8 cellular contexts compared by ENCODE assay signal in the genomic region with DNA sequence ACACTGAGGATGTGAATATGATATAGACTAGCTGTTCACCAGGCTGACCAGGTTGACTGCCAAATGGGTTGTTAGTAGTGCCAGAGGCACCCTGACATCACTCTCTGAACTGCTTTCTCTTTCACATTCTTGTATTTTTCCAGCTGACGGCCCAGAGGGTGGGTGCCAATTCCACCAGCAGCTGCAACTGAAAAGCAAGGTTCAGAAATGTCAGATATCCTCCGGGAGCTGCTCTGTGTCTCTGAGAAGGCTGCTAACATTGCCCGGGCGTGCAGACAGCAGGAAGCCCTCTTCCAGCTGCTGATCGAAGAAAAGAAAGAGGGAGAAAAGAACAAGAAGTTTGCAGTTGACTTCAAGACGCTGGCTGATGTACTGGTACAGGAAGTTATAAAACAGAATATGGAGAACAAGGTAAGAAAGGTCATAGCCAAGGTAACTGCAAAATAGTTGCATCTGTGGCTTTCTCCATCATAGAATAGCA. TPM values are rescaled to one million over a fixed set of nuclear protein-coding genes. Genes with fewer than 3 reads are reported as not detected.
DNase-seq lines count a peak whose midpoint lies in the region; ATAC-seq and TF ChIP-seq lines count a peak whose summit lies in the region.

No MANE protein-coding gene starts in this region.

- H3K4me1 Mint-ChIP-seq in T-helper 2 cell treated with Interferon-gamma antibody and Interleukin-4, amounts not matched to agents 5 μg/mL and 100 μg/mL, for 36 hours (ENCODE audit: low read depth), result peaks cover 23% of the 10 kb centered on the region

- ATAC-seq in HG03139 (IDR thresholded peaks at IDR 0.05; ENCODE audit: unreplicated experiment) (peak; percentile 86), right lobe of liver (peak; percentile 90 to 96 (median 94))

- peak; percentile 25 for DNase-seq in activated gamma-delta T cell treated with Interleukin-2 at 50 U/mL for 16 hours
- no peak for DNase-seq in activated gamma-delta T cell (lab: John Stamatoyannopoulos, UW)
- DNase-seq in T-helper 2 cell treated with Interferon-gamma antibody and Interleukin-4, amounts not matched to agents 5 μg/mL and 100 μg/mL, for 36 hours (ENCODE audit: low spot score), result peak; percentile 35
- peak; percentile 58 for DNase-seq in central memory CD4-positive, alpha-beta T cell
- peak; percentile 44 to 82 (median 68) for DNase-seq in right lobe of liver
- peak in 2 of 3 experiments; percentile 14 to 15 for DNase-seq in stimulated activated CD4-positive, alpha-beta T cell treated with anti-CD3 and anti-CD28 coated beads, TNF-alpha, amount 100 ng/mL, for 4 hours (ENCODE audit: low read depth in 3 of 3)
- DNase-seq in iPS-NIHi7 (ENCODE audit: extremely low spot score), result no peak

- peaks cover 3% of the 10 kb centered on the region for H3K36me3 Mint-ChIP-seq in T-helper 2 cell treated with Interferon-gamma antibody and Interleukin-4, amounts not matched to agents 5 μg/mL and 100 μg/mL, for 36 hours (ENCODE audit: low read depth)

- H3K27ac Mint-ChIP-seq in T-helper 2 cell treated with Interferon-gamma antibody and Interleukin-4, amounts not matched to agents 5 μg/mL and 100 μg/mL, for 36 hours, result peak overlapping the region; percentile 94

- intact Hi-C loops in right lobe of liver (cut with DNase I), result no loop called here

- WGBS in right lobe of liver (ENCODE audit: insufficient coverage, low coverage, low lambda C conversion rate, missing lambda C conversion rate), result 4% methylated on average over 6 of the region's 6 CpGs

- TF ChIP-seq POLR2A in right lobe of liver (IDR thresholded peaks at IDR 0.05), result no peak

- peak overlapping the region; percentile 96 for H3K4me3 Mint-ChIP-seq in T-helper 2 cell treated with Interferon-gamma antibody and Interleukin-4, amounts not matched to agents 5 μg/mL and 100 μg/mL, for 36 hours

- H3K9me3 Mint-ChIP-seq in T-helper 2 cell treated with Interferon-gamma antibody and Interleukin-4, amounts not matched to agents 5 μg/mL and 100 μg/mL, for 36 hours, result no peaks in the 10 kb centered on the region

- no peaks in the 10 kb centered on the region for H3K27me3 Mint-ChIP-seq in T-helper 2 cell treated with Interferon-gamma antibody and Interleukin-4, amounts not matched to agents 5 μg/mL and 100 μg/mL, for 36 hours (ENCODE audit: low read depth)

- peaks cover 0 to 41% (median 7%) of the 10 kb centered on the region in 4 donors for H3K4me1 ChIP-seq in right lobe of liver

- no peaks in the 10 kb centered on the region for H3K27me3 ChIP-seq in right lobe of liver

- no peak for TF ChIP-seq CTCF in right lobe of liver (IDR thresholded peaks at IDR 0.05)

- H3K27ac ChIP-seq in right lobe of liver, result peak overlapping the region in 2 of 3 donors; percentile 51 to 61

- no peaks in the 10 kb centered on the region for H3K36me3 ChIP-seq in right lobe of liver

- no peaks in the 10 kb centered on the region for H3K9me3 ChIP-seq in right lobe of liver

- peak overlapping the region in 2 of 3 donors; percentile 1 to 7 for H3K4me3 ChIP-seq in right lobe of liver

RNA-seq across cellular contexts. Expression of a gene that starts 16.5 kb away (rescaled TPM):
- 10 to 100 TPM; 13.9 to 22.0 (median 14.7) TPM for total RNA-seq in right lobe of liver

RNA-seq across cellular contexts. Expression of a gene that starts 40.3 kb away (rescaled TPM):
- 10 to 100 TPM; 20.1 to 93.6 (median 53.6) TPM for total RNA-seq in right lobe of liver

RNA-seq across cellular contexts. Expression of a gene that starts 48.2 kb away (rescaled TPM):
- total RNA-seq in right lobe of liver, result 10 to 100 TPM in 1 of 6 experiments, 1 to 10 TPM in 5; 1.5 to 14.8 (median 4.1) TPM

Comparison
In these comparisons a context has a peak if more than half of its experiments do, and no peak if none do; other contexts are left out.
1. DNase-seq: peak in activated gamma-delta T cell treated with Interleukin-2 at 50 U/mL for 16 hours (single experiment), T-helper 2 cell treated with Interferon-gamma antibody and Interleukin-4, amounts not matched to agents 5 μg/mL and 100 μg/mL, for 36 hours (single experiment), central memory CD4-positive, alpha-beta T cell (single experiment), right lobe of liver (3 of 3) and stimulated activated CD4-positive, alpha-beta T cell treated with anti-CD3 and anti-CD28 coated beads, TNF-alpha, amount 100 ng/mL, for 4 hours (2 of 3); none in activated gamma-delta T cell (single experiment) and iPS-NIHi7 (single experiment).